31 cellular contexts compared by ENCODE assay signal in genomic region chr2:51698005-51698404, GRCh38.
"Had no signal": no experiment of that assay in that cellular context is flagged by ENCODE, and none has a peak within 500 bp of the region (broad histone marks: within the 10 kb centered on the region; RNA-seq: fewer than 3 reads in every experiment).

No MANE protein-coding gene starts in this region.

- H3K4me3 ChIP-seq: adrenal gland, body of pancreas, coronary artery, esophagus muscularis mucosa, gastrocnemius medialis had no signal

- H3K36me3 ChIP-seq: adrenal gland, esophagus muscularis mucosa, gastrocnemius medialis had no signal

- H3K9me3 ChIP-seq: adrenal gland, body of pancreas, esophagus muscularis mucosa, gastrocnemius medialis had no signal

- H3K27ac ChIP-seq: adrenal gland, body of pancreas, coronary artery, esophagus muscularis mucosa, foreskin keratinocyte, gastrocnemius medialis had no signal

- ATAC-seq: activated CD4-positive, alpha-beta T cell treated with anti-CD3 and anti-CD28 coated beads for 36 hours; activated CD8-positive, alpha-beta memory T cell treated with anti-CD3 and anti-CD28 coated beads, Interleukin-2, amount 10 ng/mL, durations not matched to agents 7 days and 5 days; activated CD8-positive, alpha-beta T cell treated with anti-CD3 and anti-CD28 coated beads, Interleukin-2, amount 10 ng/mL, durations not matched to agents 7 days and 5 days; activated naive CD8-positive, alpha-beta T cell treated with anti-CD3 and anti-CD28 coated beads, Interleukin-2, amount 50 U/mL, for 24 hours; body of pancreas; effector memory CD8-positive, alpha-beta T cell; foreskin keratinocyte; gastrocnemius medialis; T-helper 17 cell had no signal

- H3K4me1 ChIP-seq: adrenal gland, esophagus muscularis mucosa, foreskin keratinocyte, gastrocnemius medialis had no signal

- DNase-seq: activated CD4-positive, alpha-beta memory T cell treated with anti-CD3 and anti-CD28 coated beads for 36 hours; activated CD4-positive, alpha-beta T cell treated with anti-CD3 and anti-CD28 coated beads for 36 hours; activated CD4-positive, alpha-beta T cell treated with anti-CD3 and anti-CD28 coated beads, Interleukin-2, amount 10 ng/mL, durations not matched to agents 24 days and 14 days; activated CD4-positive, CD25-positive, alpha-beta regulatory T cell; activated CD4-positive, CD25-positive, alpha-beta regulatory T cell treated with anti-CD3 and anti-CD28 coated beads, Interleukin-2, amount 50 U/mL, for 72 hours; activated CD8-positive, alpha-beta memory T cell treated with anti-CD3 and anti-CD28 coated beads, Interleukin-2, amount 10 ng/mL, durations not matched to agents 7 days and 5 days; activated CD8-positive, alpha-beta memory T cell treated with anti-CD3 and anti-CD28 coated beads, Interleukin-2, amount 50 U/mL, for 4 hours; activated CD8-positive, alpha-beta T cell treated with anti-CD3 and anti-CD28 coated beads, Interleukin-2, amount 10 ng/mL, durations not matched to agents 7 days and 5 days; activated effector memory CD4-positive, alpha-beta T cell treated with anti-CD3 and anti-CD28 coated beads, Interleukin-2, amount 50 U/mL, for 16 hours; activated naive CD4-positive, alpha-beta T cell treated with anti-CD3 and anti-CD28 coated beads for 36 hours; activated naive CD8-positive, alpha-beta T cell treated with anti-CD3 and anti-CD28 coated beads for 36 hours; activated naive CD8-positive, alpha-beta T cell treated with anti-CD3 and anti-CD28 coated beads, Interleukin-2, amount 50 U/mL, for 24 hours; activated T-cell treated with anti-CD3 and anti-CD28 coated beads, Interleukin-2, amount 50 U/mL, for 1 hour; activated T-cell treated with anti-CD3 and anti-CD28 coated beads, Interleukin-2, amount 50 U/mL, for 48 hours; adrenal gland; amygdala; aorta; body of pancreas; caudate nucleus; dermis blood vessel endothelial cell; effector CD4-positive, alpha-beta T cell; effector memory CD8-positive, alpha-beta T cell; erythroblast; foreskin keratinocyte; gastrocnemius medialis; glutamatergic neuron; T-helper 1 cell; T-helper 17 cell; T1000 had no signal

- H3K27me3 ChIP-seq: adrenal gland, body of pancreas, esophagus muscularis mucosa, foreskin keratinocyte, gastrocnemius medialis had no signal
